21 cellular contexts compared by ENCODE assay signal in genomic region chr2:70664525-70664924, GRCh38.
DNase-seq lines count a peak whose midpoint lies in the region; ATAC-seq and TF ChIP-seq lines count a peak whose summit lies in the region.
"Had no signal": no experiment of that assay in that cellular context is flagged by ENCODE, and none has a peak within 500 bp of the region (broad histone marks: within the 10 kb centered on the region; RNA-seq: fewer than 3 reads in every experiment).

No MANE protein-coding gene starts in this region.

- ATAC-seq in WTC11: no peak
- ATAC-seq in memory B cell (ENCODE audit: low read depth): peak; percentile 57
- no peak for ATAC-seq in GM19023 (IDR thresholded peaks at IDR 0.05; ENCODE audit: unreplicated experiment)
- no peak for ATAC-seq in HG03520 (IDR thresholded peaks at IDR 0.05; ENCODE audit: unreplicated experiment)
- ATAC-seq: gastroesophageal sphincter, left colon had no signal

- no peaks in the 10 kb centered on the region for H3K9me3 ChIP-seq in HEK293 (ENCODE audit: control insufficient read depth, insufficient read depth, low read depth, low read length)
- no peaks in the 10 kb centered on the region for H3K9me3 ChIP-seq in effector memory CD4-positive, alpha-beta T cell (ENCODE audit: control insufficient read depth, low read length)
- H3K9me3 ChIP-seq: BE2C, gastroesophageal sphincter, transverse colon had no signal

- H3K27ac Mint-ChIP-seq in WTC11 (no peak overlapping the region), memory B cell (peak overlapping the region; percentile 2)
- H3K27ac Mint-ChIP-seq: activated B cell treated with CpG ODN at 0.5 μM for 24 hours, HFFc6, mesothelial cell of epicardium, neural progenitor cell had no signal

- DNase-seq in activated CD4-positive, alpha-beta T cell treated with anti-CD3 and anti-CD28 coated beads for 48 hours: peak; percentile 13
- DNase-seq in activated CD4-positive, alpha-beta T cell treated with anti-CD3 and anti-CD28 coated beads, Interleukin-2, amount 50 U/mL, for 48 hours: no peak
- DNase-seq in WTC11 (ENCODE audit: low spot score) (no peak), memory B cell (ENCODE audit: low spot score in 2 of 2) (no peak)
- no peak for DNase-seq in effector memory CD4-positive, alpha-beta T cell
- DNase-seq: activated B cell treated with CpG ODN at 0.5 μM for 24 hours; activated CD8-positive, alpha-beta memory T cell treated with anti-CD3 and anti-CD28 coated beads, Interleukin-2, amount 50 U/mL, for 48 hours; BE2C; dorsolateral prefrontal cortex; GDM1; HFFc6; left colon; NCI-H187; stimulated activated CD4-positive, alpha-beta T cell treated with anti-CD3 and anti-CD28 coated beads, Interleukin-12 subunit alpha, Interleukin-12 subunit beta, amount 100 ng/mL, for 4 hours; transverse colon had no signal

- CTCF ChIA-PET in HEK293 (lab: Yijun Ruan, JAX): no interaction called here
- CTCF ChIA-PET in WTC11 (lab: Charles Lee): no interaction called here

- H3K9me3 Mint-ChIP-seq in WTC11: no peaks in the 10 kb centered on the region
- H3K9me3 Mint-ChIP-seq in memory B cell: peaks cover 3% of the 10 kb centered on the region
- H3K9me3 Mint-ChIP-seq: activated B cell treated with CpG ODN at 0.5 μM for 24 hours, HFFc6, mesothelial cell of epicardium, neural progenitor cell had no signal

- no peaks in the 10 kb centered on the region for H3K4me1 ChIP-seq in HEK293 (ENCODE audit: control insufficient read depth, insufficient read depth, low read length)
- H3K4me1 ChIP-seq in effector memory CD4-positive, alpha-beta T cell (ENCODE audit: control insufficient read depth, insufficient read depth, low read length, poor library complexity, severe bottlenecking): no peaks in the 10 kb centered on the region
- H3K4me1 ChIP-seq: BE2C, gastroesophageal sphincter, neural progenitor cell, transverse colon had no signal

- no peaks in the 10 kb centered on the region for H3K4me1 Mint-ChIP-seq in WTC11
- H3K4me1 Mint-ChIP-seq in memory B cell: peaks cover 10% of the 10 kb centered on the region
- H3K4me1 Mint-ChIP-seq: mesothelial cell of epicardium, neural progenitor cell had no signal

- H3K36me3 ChIP-seq in HEK293 (ENCODE audit: control insufficient read depth in 2 of 2, insufficient read depth in 1 of 2, low read length in 2 of 2): peaks cover 5 to 25% of the 10 kb centered on the region in 2 experiments; a peak in 2 of 3 replicates
- no peaks in the 10 kb centered on the region for H3K36me3 ChIP-seq in effector memory CD4-positive, alpha-beta T cell (ENCODE audit: control insufficient read depth, insufficient read depth, low read length)
- H3K36me3 ChIP-seq: BE2C, gastroesophageal sphincter, neural progenitor cell, transverse colon had no signal

- H3K27ac ChIP-seq in HEK293 (ENCODE audit: extremely low read depth, low read depth, low read length): no peak overlapping the region
- H3K27ac ChIP-seq in effector memory CD4-positive, alpha-beta T cell (ENCODE audit: insufficient read depth, low read length, poor library complexity, severe bottlenecking): no peak overlapping the region
- H3K27ac ChIP-seq: dorsolateral prefrontal cortex, gastroesophageal sphincter, neural progenitor cell, transverse colon had no signal

- TF ChIP-seq CTCF in HEK293 (tag by site-specific recombination; IDR thresholded peaks at IDR 0.05) (no peak), WTC11 (IDR thresholded peaks at IDR 0.05) (no peak)

- H3K36me3 Mint-ChIP-seq in WTC11: peaks cover 72% of the 10 kb centered on the region
- H3K36me3 Mint-ChIP-seq in memory B cell: peaks cover 28% of the 10 kb centered on the region
- H3K36me3 Mint-ChIP-seq: mesothelial cell of epicardium had no signal

- no peaks in the 10 kb centered on the region for H3K27me3 ChIP-seq in effector memory CD4-positive, alpha-beta T cell (replicated peaks; ENCODE audit: control insufficient read depth, insufficient read depth, low read length, poor library complexity, severe bottlenecking)
- H3K27me3 ChIP-seq: BE2C, dorsolateral prefrontal cortex, neural progenitor cell had no signal

- peaks cover 2% of the 10 kb centered on the region; the same call in 1 of the 2 replicates for H3K27me3 Mint-ChIP-seq in WTC11 (ENCODE audit: low read depth)
- peaks cover 3% of the 10 kb centered on the region for H3K27me3 Mint-ChIP-seq in memory B cell
- H3K27me3 Mint-ChIP-seq: activated B cell treated with CpG ODN at 0.5 μM for 24 hours had no signal

- POLR2A ChIA-PET in HEK293 (lab: Yijun Ruan, JAX) (no interaction called here), WTC11 (lab: Charles Lee) (no interaction called here)

- no peak overlapping the region for H3K4me3 ChIP-seq in HEK293 (ENCODE audit: low read depth, low read length)
- no peak overlapping the region for H3K4me3 ChIP-seq in effector memory CD4-positive, alpha-beta T cell (ENCODE audit: insufficient read depth, low read depth, low read length, poor library complexity, severe bottlenecking)
- H3K4me3 ChIP-seq: dorsolateral prefrontal cortex, gastroesophageal sphincter, neural progenitor cell, transverse colon had no signal

- H3K4me3 Mint-ChIP-seq in WTC11 (no peak overlapping the region), memory B cell (no peak overlapping the region)
- H3K4me3 Mint-ChIP-seq: activated B cell treated with CpG ODN at 0.5 μM for 24 hours, HFFc6, mesothelial cell of epicardium, neural progenitor cell had no signal

TF ChIP-seq in HEK293, 187 proteins besides CTCF, POLR2A, EP300 and RAD21 (continues in another document):
- TF ChIP-seq ZNF777 (tag by site-specific recombination; IDR thresholded peaks at IDR 0.05; ENCODE audit: borderline replicate concordance): no peak
- TF ChIP-seq ZNF341 (tag by site-specific recombination; IDR thresholded peaks at IDR 0.05; ENCODE audit: low read depth): no peak
- TF ChIP-seq ZFP3 (tag by site-specific recombination; IDR thresholded peaks at IDR 0.05; ENCODE audit: low read depth): no peak
- no peak for TF ChIP-seq ZNF645 (tag by site-specific recombination; IDR thresholded peaks at IDR 0.05)

TF ChIP-seq in WTC11, 78 proteins besides CTCF, POLR2A, EP300 and RAD21:
- TF ChIP-seq ETV6 (CRISPR knock-in tag; IDR thresholded peaks at IDR 0.05) (no peak), ZBTB43 (CRISPR knock-in tag; IDR thresholded peaks at IDR 0.05) (peak; percentile 81; the same call in 1 of the 2 replicates)
TF ChIP-seq in WTC11: peak in this region for 1.
